In genomic region chr2:23757686-23758433, GRCh38 we compare ENCODE assay signal across 11 cellular contexts.
DNase-seq lines count a peak whose midpoint lies in the region; ATAC-seq and TF ChIP-seq lines count a peak whose summit lies in the region.
"Had no signal": no experiment of that assay in that cellular context is flagged by ENCODE, and none has a peak within 500 bp of the region (broad histone marks: within the 10 kb centered on the region; RNA-seq: fewer than 3 reads in every experiment).

No MANE protein-coding gene starts in this region.

- WGBS in esophagus squamous epithelium, 2 donors: 77 to 82% methylated on average over 6 of the region's 6 CpGs

- H3K4me3 Mint-ChIP-seq in activated T-cell treated with anti-CD3 and anti-CD28 coated beads, Interleukin-2, amount 50 U/mL, for 72 hours: no peak overlapping the region

- TF ChIP-seq POLR2A in esophagus squamous epithelium (IDR thresholded peaks at IDR 0.05): no peak

- H3K27me3 Mint-ChIP-seq in activated T-cell treated with anti-CD3 and anti-CD28 coated beads, Interleukin-2, amount 50 U/mL, for 72 hours (ENCODE audit: low read depth): no peaks in the 10 kb centered on the region

- H3K4me3 ChIP-seq in SJCRH30: no peak overlapping the region
- no peak overlapping the region for H3K4me3 ChIP-seq in esophagus squamous epithelium

- H3K27ac ChIP-seq in SJCRH30: no peak overlapping the region
- H3K27ac ChIP-seq in esophagus squamous epithelium: no peak overlapping the region
- H3K27ac ChIP-seq: neutrophil had no signal

- H3K27me3 ChIP-seq in SJCRH30: no peaks in the 10 kb centered on the region
- no peaks in the 10 kb centered on the region for H3K27me3 ChIP-seq in esophagus squamous epithelium
- H3K27me3 ChIP-seq: neutrophil had no signal

- peaks cover 5% of the 10 kb centered on the region for H3K4me1 Mint-ChIP-seq in activated T-cell treated with anti-CD3 and anti-CD28 coated beads, Interleukin-2, amount 50 U/mL, for 72 hours (ENCODE audit: low read depth)

- DNase-seq in activated T-cell treated with anti-CD3 and anti-CD28 coated beads, Interleukin-2, amount 50 U/mL, for 72 hours: no peak
- DNase-seq in activated T-cell treated with anti-CD3 and anti-CD28 coated beads for 4 hours (no peak), SJCRH30 (peak; percentile 23 to 51), fibroblast of peridontal ligament (ENCODE audit: extremely low read depth) (peak; percentile 81), renal cortical epithelial cell (ENCODE audit: low read depth) (peak; percentile 82), NCI-H1417 (lab: John Stamatoyannopoulos, UW) (no peak), esophagus squamous epithelium (lab: John Stamatoyannopoulos, UW) (no peak), middle frontal gyrus (ENCODE audit: extremely low spot score, low spot score) (no peak)
- DNase-seq: activated T-cell treated with anti-CD3 and anti-CD28 coated beads, Interleukin-2, amount 50 U/mL, for 48 hours; NCI-H1092 had no signal

- H3K9me3 Mint-ChIP-seq in activated T-cell treated with anti-CD3 and anti-CD28 coated beads, Interleukin-2, amount 50 U/mL, for 72 hours: no peaks in the 10 kb centered on the region

- peaks cover 3 to 24% of the 10 kb centered on the region in 2 donors for H3K36me3 Mint-ChIP-seq in activated T-cell treated with anti-CD3 and anti-CD28 coated beads, Interleukin-2, amount 50 U/mL, for 72 hours (ENCODE audit: insufficient read depth in 2 of 2)

- no peak for TF ChIP-seq CTCF in esophagus squamous epithelium (IDR thresholded peaks at IDR 0.05)

- intact Hi-C loops in esophagus squamous epithelium (cut with DNase I): no loop called here

- H3K27ac Mint-ChIP-seq in activated T-cell treated with anti-CD3 and anti-CD28 coated beads, Interleukin-2, amount 50 U/mL, for 72 hours: peak overlapping the region; percentile 64

- H3K9me3 ChIP-seq in SJCRH30 (replicated peaks) (no peaks in the 10 kb centered on the region), esophagus squamous epithelium (no peaks in the 10 kb centered on the region)
- H3K9me3 ChIP-seq: neutrophil had no signal

- H3K4me1 ChIP-seq in SJCRH30 (peaks cover 11% of the 10 kb centered on the region), esophagus squamous epithelium (peaks cover 4 to 39% (median 8%) of the 10 kb centered on the region in 3 donors)

- no peak for ATAC-seq in activated T-cell treated with anti-CD3 and anti-CD28 coated beads, Interleukin-2, amount 50 U/mL, for 72 hours (replicated peaks in 1 of 2)

- H3K36me3 ChIP-seq in SJCRH30 (peaks cover 31% of the 10 kb centered on the region), esophagus squamous epithelium (peaks cover 0 to 50% (median 0%) of the 10 kb centered on the region in 3 donors)

Comparison
In these comparisons a context has a peak if more than half of its experiments do, and no peak if none do; other contexts are left out.
1. DNase-seq: peak in SJCRH30 (2 of 2), fibroblast of peridontal ligament (single experiment) and renal cortical epithelial cell (single experiment); none in activated T-cell treated with anti-CD3 and anti-CD28 coated beads, Interleukin-2, amount 50 U/mL, for 72 hours (0 of 2), activated T-cell treated with anti-CD3 and anti-CD28 coated beads for 4 hours (single experiment), NCI-H1417 (0 of 3), esophagus squamous epithelium (single experiment) and middle frontal gyrus (single experiment).